In genomic region chr1:32023351-32023750, GRCh38 we compare ENCODE assay signal across 22 cellular contexts. TPM values are rescaled to one million over a fixed set of nuclear protein-coding genes. Genes with fewer than 3 reads are reported as not detected.
DNase-seq lines count a peak whose midpoint lies in the region; ATAC-seq, FAIRE-seq and TF ChIP-seq lines count a peak whose summit lies in the region.
"Had no signal": no experiment of that assay in that cellular context is flagged by ENCODE, and none has a peak within 500 bp of the region (broad histone marks: within the 10 kb centered on the region; RNA-seq: fewer than 3 reads in every experiment).

No MANE protein-coding gene starts in this region.

- H3K9me3 ChIP-seq in HepG2 (ENCODE audit: low read length) (no peaks in the 10 kb centered on the region), right lobe of liver (no peaks in the 10 kb centered on the region), SU-DHL-6 (ENCODE audit: insufficient read depth, low read length) (no peaks in the 10 kb centered on the region), thoracic aorta (no peaks in the 10 kb centered on the region)
- H3K9me3 ChIP-seq: body of pancreas, thyroid gland had no signal

- H4K20me1 ChIP-seq in HepG2 (ENCODE audit: insufficient read depth, low read length) (peaks cover 51% of the 10 kb centered on the region), SU-DHL-6 (ENCODE audit: low read depth, low read length) (peaks cover 28% of the 10 kb centered on the region)

- peaks cover 25% of the 10 kb centered on the region for H3K4me1 Mint-ChIP-seq in activated CD4-positive, alpha-beta T cell treated with anti-CD3 and anti-CD28 coated beads, Interleukin-2, amount 10 ng/mL, durations not matched to agents 24 days and 14 days
- peaks cover 57 to 73% (median 67%) of the 10 kb centered on the region in 3 donors for H3K4me1 Mint-ChIP-seq in T-cell

- ATAC-seq in HepG2 (no peak), right lobe of liver (no peak), thoracic aorta (ENCODE audit: insufficient number of reproducible peaks, low FRiP score, low read depth) (no peak), T-cell (replicated peaks in 1 of 4) (no peak)
- ATAC-seq: activated CD8-positive, alpha-beta T cell treated with anti-CD3 and anti-CD28 coated beads, Interleukin-2, amount 10 ng/mL, durations not matched to agents 7 days and 5 days; body of pancreas; foreskin keratinocyte; stimulated activated naive B cell treated with anti-CD40 and anti-IgM and Interleukin-4, amounts not matched to agents 10 μg/mL and 1 μg/mL and 100 μg/mL, for 72 hours had no signal

- H3K27me3 Mint-ChIP-seq in activated CD4-positive, alpha-beta T cell treated with anti-CD3 and anti-CD28 coated beads, Interleukin-2, amount 10 ng/mL, durations not matched to agents 24 days and 14 days = no peaks in the 10 kb centered on the region
- no peaks in the 10 kb centered on the region for H3K27me3 Mint-ChIP-seq in T-cell
- H3K27me3 Mint-ChIP-seq: activated naive CD8-positive, alpha-beta T cell treated with anti-CD3 and anti-CD28 coated beads, Interleukin-2, amount 10 ng/mL, durations not matched to agents 7 days and 5 days; stimulated activated naive B cell treated with anti-CD40 and anti-IgM and Interleukin-4, amounts not matched to agents 10 μg/mL and 1 μg/mL and 100 μg/mL, for 72 hours had no signal

- H3K4me3 ChIP-seq in HepG2 (replicated peaks in 1 of 3; ENCODE audit: insufficient read depth in 1 of 3, low read depth in 2 of 3, low read length in 3 of 3) (no peak overlapping the region), right lobe of liver (no peak overlapping the region), SU-DHL-6 (ENCODE audit: insufficient read depth, low read length, poor library complexity, severe bottlenecking) (no peak overlapping the region), fibroblast of mammary gland (ENCODE audit: control insufficient read depth, low read depth, low read length) (no peak overlapping the region), thoracic aorta (no peak overlapping the region)
- H3K4me3 ChIP-seq: body of pancreas, thyroid gland had no signal

- in situ Hi-C loops in HepG2 (cut with HindIII; ENCODE audit: extremely low pct_ligation_motif_present, low pct_unique_long_range_greater_than_20kb) = no loop called here

- H3F3A ChIP-seq in SU-DHL-6 (ENCODE audit: insufficient read depth) = peaks cover 22% of the 10 kb centered on the region; the same call in 1 of the 2 replicates

- H2AFZ ChIP-seq in HepG2 (ENCODE audit: low read length) (no peak overlapping the region), SU-DHL-6 (ENCODE audit: low read depth, low read length, severe bottlenecking) (no peak overlapping the region)

- no peak for FAIRE-seq in HepG2 (lab: Jason Lieb, UNC)
- FAIRE-seq: islet of Langerhans had no signal

- TSS peak; percentile 39 for BruUV-seq in HepG2 (replicated peaks; lab: Mats Ljungman, UMichigan)

- H3K4me2 ChIP-seq in HepG2 (ENCODE audit: low read depth, low read length) = no peak overlapping the region
- no peak overlapping the region for H3K4me2 ChIP-seq in SU-DHL-6 (ENCODE audit: low read depth, low read length, poor library complexity, severe bottlenecking)

- H3K4me3 Mint-ChIP-seq in activated CD4-positive, alpha-beta T cell treated with anti-CD3 and anti-CD28 coated beads, Interleukin-2, amount 10 ng/mL, durations not matched to agents 24 days and 14 days = no peak overlapping the region
- no peak overlapping the region for H3K4me3 Mint-ChIP-seq in T-cell
- H3K4me3 Mint-ChIP-seq: activated CD8-positive, alpha-beta T cell treated with anti-CD3 and anti-CD28 coated beads, Interleukin-2, amount 10 ng/mL, durations not matched to agents 7 days and 5 days; activated naive CD8-positive, alpha-beta T cell treated with anti-CD3 and anti-CD28 coated beads, Interleukin-2, amount 10 ng/mL, durations not matched to agents 7 days and 5 days; stimulated activated naive B cell treated with anti-CD40 and anti-IgM and Interleukin-4, amounts not matched to agents 10 μg/mL and 1 μg/mL and 100 μg/mL, for 72 hours had no signal

- TF ChIP-seq CTCF in HepG2 (CRISPR knock-in tag; IDR thresholded peaks at IDR 0.05) = no peak
- TF ChIP-seq CTCF in right lobe of liver (IDR thresholded peaks at IDR 0.05) = no peak
- no peak for TF ChIP-seq CTCF in SU-DHL-6 (IDR thresholded peaks at IDR 0.05; ENCODE audit: insufficient read depth, low read length, poor library complexity, severe bottlenecking)
- no peak for TF ChIP-seq CTCF in fibroblast of mammary gland (conservative IDR thresholded peaks at IDR 0.05; ENCODE audit: control insufficient read depth, insufficient read depth, low read depth, low read length)
- TF ChIP-seq CTCF in thoracic aorta (IDR thresholded peaks at IDR 0.05) = no peak

- TF ChIP-seq POLR2A in HepG2 (IDR thresholded peaks at IDR 0.05; ENCODE audit: insufficient read depth in 1 of 2, low read depth in 2 of 2, low read length in 2 of 2) (no peak), right lobe of liver (IDR thresholded peaks at IDR 0.05) (no peak)

- CTCF ChIA-PET in HepG2 (lab: Yijun Ruan, JAX; ENCODE audit: low intra/inter-chr PET ratio, low total read pairs) (no interaction called here), T-cell (lab: Charles Lee) (interaction anchor here in 1 of 2 donors (0.6 to 1.1 kb wide), 3 partner anchors 19 to 88 kb away, joined by 3 to 4 read pairs (median 3); no protein-coding TSS in a partner anchor)

- H3K9me3 Mint-ChIP-seq in activated CD4-positive, alpha-beta T cell treated with anti-CD3 and anti-CD28 coated beads, Interleukin-2, amount 10 ng/mL, durations not matched to agents 24 days and 14 days = no peaks in the 10 kb centered on the region
- H3K9me3 Mint-ChIP-seq in T-cell = no peaks in the 10 kb centered on the region
- H3K9me3 Mint-ChIP-seq: activated naive CD8-positive, alpha-beta T cell treated with anti-CD3 and anti-CD28 coated beads, Interleukin-2, amount 10 ng/mL, durations not matched to agents 7 days and 5 days; stimulated activated naive B cell treated with anti-CD40 and anti-IgM and Interleukin-4, amounts not matched to agents 10 μg/mL and 1 μg/mL and 100 μg/mL, for 72 hours had no signal

- H3K27me3 ChIP-seq in HepG2 (ENCODE audit: control insufficient read depth in 1 of 2, insufficient read depth in 2 of 2, low read length in 2 of 2) (no peaks in the 10 kb centered on the region), right lobe of liver (no peaks in the 10 kb centered on the region), SU-DHL-6 (ENCODE audit: low read length) (no peaks in the 10 kb centered on the region), thoracic aorta (replicated peaks; ENCODE audit: insufficient read depth) (no peaks in the 10 kb centered on the region)
- H3K27me3 ChIP-seq: body of pancreas, foreskin keratinocyte, thyroid gland had no signal

- no peak for TF ChIP-seq EP300 in HepG2 (IDR thresholded peaks at IDR 0.05; ENCODE audit: low read depth in 2 of 2, low read length in 2 of 2)
- TF ChIP-seq EP300 in HepG2 (CRISPR knock-in tag; IDR thresholded peaks at IDR 0.05; ENCODE audit: borderline replicate concordance) = no peak

- H3K27ac ChIP-seq in HepG2 (ENCODE audit: extremely low read length, insufficient read depth, low read length) (no peak overlapping the region), right lobe of liver (no peak overlapping the region), SU-DHL-6 (ENCODE audit: low read depth, low read length) (0 out of 2 replicates have a peak overlapping the region, but pooled peaks have one; percentile 37), thoracic aorta (peak overlapping the region; percentile 49 to 51)
- H3K27ac ChIP-seq: foreskin keratinocyte had no signal

- DNase-seq in HepG2 (ENCODE audit: low spot score) (no peak), right lobe of liver (no peak), fibroblast of mammary gland (ENCODE audit: low read depth) (peak; percentile 12), thoracic aorta (ENCODE audit: low spot score) (no peak), NCI-H2029 treated with DMSO at 0.1 percent for 48 hours (lab: John Stamatoyannopoulos, UW) (no peak), T-cell (no peak)
- DNase-seq in activated CD4-positive, alpha-beta T cell treated with anti-CD3 and anti-CD28 coated beads, Interleukin-2, amount 10 ng/mL, durations not matched to agents 24 days and 14 days = no peak
- DNase-seq: activated CD8-positive, alpha-beta T cell treated with anti-CD3 and anti-CD28 coated beads, Interleukin-2, amount 10 ng/mL, durations not matched to agents 7 days and 5 days; activated naive CD8-positive, alpha-beta T cell treated with anti-CD3 and anti-CD28 coated beads, Interleukin-2, amount 10 ng/mL, durations not matched to agents 7 days and 5 days; body of pancreas; cortex of kidney; foreskin keratinocyte; GF-D8; hippocampal formation; NCI-H1092; NCI-H2081; NCI-H524; stimulated activated CD4-positive, alpha-beta T cell treated with anti-CD3 and anti-CD28 coated beads, Interleukin-1b, Interleukin-23, amount 100 ng/mL, for 48 hours; stimulated activated naive B cell treated with anti-CD40 and anti-IgM and Interleukin-4, amounts not matched to agents 10 μg/mL and 1 μg/mL and 100 μg/mL, for 72 hours; thyroid gland had no signal

- peaks cover 3 to 31% of the 10 kb centered on the region in 2 experiments; a peak in 4 of 5 replicates for H3K36me3 ChIP-seq in HepG2 (replicated peaks in 1 of 2; ENCODE audit: control insufficient read depth in 1 of 2, insufficient read depth in 2 of 2, low read length in 2 of 2)
- H3K36me3 ChIP-seq in right lobe of liver = peaks cover 0 to 3% (median 1%) of the 10 kb centered on the region in 4 donors
- H3K36me3 ChIP-seq in SU-DHL-6 (ENCODE audit: low read length) = peaks cover 12% of the 10 kb centered on the region; the same call in 1 of the 2 replicates
- no peaks in the 10 kb centered on the region for H3K36me3 ChIP-seq in thoracic aorta
- H3K36me3 ChIP-seq: thyroid gland had no signal

- no peak overlapping the region for H3K27ac Mint-ChIP-seq in activated CD4-positive, alpha-beta T cell treated with anti-CD3 and anti-CD28 coated beads, Interleukin-2, amount 10 ng/mL, durations not matched to agents 24 days and 14 days
- no peak overlapping the region for H3K27ac Mint-ChIP-seq in T-cell
- H3K27ac Mint-ChIP-seq: activated CD8-positive, alpha-beta T cell treated with anti-CD3 and anti-CD28 coated beads, Interleukin-2, amount 10 ng/mL, durations not matched to agents 7 days and 5 days; activated naive CD8-positive, alpha-beta T cell treated with anti-CD3 and anti-CD28 coated beads, Interleukin-2, amount 10 ng/mL, durations not matched to agents 7 days and 5 days; stimulated activated naive B cell treated with anti-CD40 and anti-IgM and Interleukin-4, amounts not matched to agents 10 μg/mL and 1 μg/mL and 100 μg/mL, for 72 hours had no signal

- POLR2A ChIA-PET in HepG2 (lab: Yijun Ruan, JAX) = interaction anchor here (1.9 kb wide), 1 partner anchor 10 kb away, joined by 10 read pairs; the partner anchor contains the start of gene KHDRBS1
- POLR2A ChIA-PET in T-cell (lab: Charles Lee) = interaction anchor here in 1 of 2 donors (1.1 kb wide), 1 partner anchor 30 kb away, joined by 3 read pairs; no protein-coding TSS in a partner anchor

- H3K9ac ChIP-seq in HepG2 (ENCODE audit: insufficient read depth, low read depth, low read length) (no peak overlapping the region), SU-DHL-6 (ENCODE audit: low read length) (no peak overlapping the region)

- WGBS in HepG2 (ENCODE audit: low lambda C conversion rate) = 94% methylated on average over 3 of the region's 3 CpGs
- 43% methylated on average over 3 of the region's 3 CpGs for WGBS in right lobe of liver (ENCODE audit: insufficient coverage, low coverage, low lambda C conversion rate, missing lambda C conversion rate)

- no peaks in the 10 kb centered on the region for H3K9me2 ChIP-seq in SU-DHL-6 (replicated peaks; ENCODE audit: insufficient read depth, low read length)

- H3K4me1 ChIP-seq in HepG2 (ENCODE audit: insufficient read depth, low read length) (peaks cover 22% of the 10 kb centered on the region), right lobe of liver (peaks cover 0 to 41% (median 11%) of the 10 kb centered on the region in 4 donors), thoracic aorta (ENCODE audit: control insufficient read depth in 1 of 2, low read depth in 2 of 2) (peaks cover 47 to 69% of the 10 kb centered on the region in 2 donors)

- no peak for TF ChIP-seq RAD21 in HepG2 (CRISPR knock-in tag; IDR thresholded peaks at IDR 0.05)

- intact Hi-C loops in HepG2 (cut with micrococcal nuclease; ENCODE audit: unreplicated experiment) (no loop called here), right lobe of liver (cut with DNase I) (no loop called here)
- intact Hi-C loops in activated CD4-positive, alpha-beta T cell treated with anti-CD3 and anti-CD28 coated beads, Interleukin-2, amount 10 ng/mL, durations not matched to agents 24 days and 14 days (cut with micrococcal nuclease) = no loop called here

- peaks cover 92% of the 10 kb centered on the region for H3K79me2 ChIP-seq in HepG2 (ENCODE audit: insufficient read depth, low read length)
- peaks cover 100% of the 10 kb centered on the region for H3K79me2 ChIP-seq in SU-DHL-6 (ENCODE audit: insufficient read depth, low read length)

- peaks cover 33% of the 10 kb centered on the region for H3K36me3 Mint-ChIP-seq in activated CD4-positive, alpha-beta T cell treated with anti-CD3 and anti-CD28 coated beads, Interleukin-2, amount 10 ng/mL, durations not matched to agents 24 days and 14 days (ENCODE audit: low read depth)
- peaks cover 12% of the 10 kb centered on the region for H3K36me3 Mint-ChIP-seq in T-cell

RNA-seq across cellular contexts. Expression of gene KHDRBS1, which starts 9.7 kb away (rescaled TPM):
- 39.0 and 86.8 TPM in 2 replicates for total RNA-seq in HepG2 (2016; rRNA removed; fragmentation: Illumina TruSeq; extraction: Trizol)
- 13.0 and 13.9 TPM in 2 replicates for total RNA-seq in HepG2 (2016; cell fraction: cytosol; rRNA removed; fragmentation: Illumina TruSeq; extraction: Trizol; ENCODE audit: low read depth)
- total RNA-seq in HepG2 (2016; cell fraction: insoluble cytoplasmic fraction; rRNA removed; fragmentation: Illumina TruSeq; extraction: Trizol) = 37.3 and 82.6 TPM in 2 replicates
- 32.0 and 34.5 TPM in 2 replicates for total RNA-seq in HepG2 (2016; cell fraction: membrane; rRNA removed; fragmentation: Illumina TruSeq; extraction: Trizol)
- 47.6 and 52.9 TPM in 2 replicates for total RNA-seq in HepG2 (2016; cell fraction: nucleus; rRNA removed; fragmentation: Illumina TruSeq; extraction: Trizol)
- 19.8 and 25.1 TPM in 2 replicates for polyA plus RNA-seq in HepG2 (2011; rRNA removed)
- polyA plus RNA-seq in HepG2 (2011; cell fraction: cytosol; rRNA removed) = 20.8 and 25.6 TPM in 2 replicates
- polyA plus RNA-seq in HepG2 (2011; cell fraction: nucleus; rRNA removed) = 17.2 and 19.1 TPM in 2 replicates
- polyA plus RNA-seq in HepG2 (2012) = 70.1 and 107 TPM in 2 replicates
- polyA plus RNA-seq in HepG2 (2016; cell fraction: cytosol; fragmentation: Illumina TruSeq; extraction: Trizol; ENCODE audit: low read depth) = 11.9 and 12.3 TPM in 2 replicates
- polyA plus RNA-seq in HepG2 (2016; cell fraction: insoluble cytoplasmic fraction; fragmentation: Illumina TruSeq; extraction: Trizol; ENCODE audit: low read depth) = 131 and 149 TPM in 2 replicates
- polyA plus RNA-seq in HepG2 (2016; cell fraction: membrane; fragmentation: Illumina TruSeq; extraction: Trizol; ENCODE audit: low read depth) = 31.5 and 34.1 TPM in 2 replicates
- 78.0 and 82.8 TPM in 2 replicates for polyA plus RNA-seq in HepG2 (2016; cell fraction: nucleus; fragmentation: Illumina TruSeq; extraction: Trizol; ENCODE audit: insufficient read depth, low read depth)
- 28.2 and 34.0 TPM in 2 replicates for polyA minus RNA-seq in HepG2 (2011; rRNA and poly(A)+ RNA removed; ENCODE audit: low replicate concordance)
- polyA minus RNA-seq in HepG2 (2011; cell fraction: cytosol; rRNA and poly(A)+ RNA removed) = 35.6 and 38.3 TPM in 2 replicates
- 22.7 and 24.1 TPM in 2 replicates for polyA minus RNA-seq in HepG2 (2011; cell fraction: nucleus; rRNA and poly(A)+ RNA removed)
- total RNA-seq in right lobe of liver = 10 to 100 TPM; 22.8 to 38.2 (median 34.0) TPM
- 10 to 100 TPM; 45.5 to 82.6 TPM for total RNA-seq in thoracic aorta
- 174 and 175 TPM in 2 replicates for total RNA-seq in activated CD4-positive, alpha-beta T cell treated with anti-CD3 and anti-CD28 coated beads, Interleukin-2, amount 10 ng/mL, durations not matched to agents 24 days and 14 days
- 100 to 1,000 TPM in 3 of 5 donors, 10 to 100 TPM in 2; 98.9 to 115 (median 111) TPM for total RNA-seq in T-cell

RNA-seq across cellular contexts. Expression of gene TMEM39B, which starts 49.4 kb away (rescaled TPM):
- 3.1 and 4.9 TPM in 2 replicates for total RNA-seq in HepG2 (2016; rRNA removed; fragmentation: Illumina TruSeq; extraction: Trizol)
- total RNA-seq in HepG2 (2016; cell fraction: cytosol; rRNA removed; fragmentation: Illumina TruSeq; extraction: Trizol; ENCODE audit: low read depth) = 2.9 and 3.2 TPM in 2 replicates
- total RNA-seq in HepG2 (2016; cell fraction: insoluble cytoplasmic fraction; rRNA removed; fragmentation: Illumina TruSeq; extraction: Trizol) = 3.4 and 4.4 TPM in 2 replicates
- 4.0 and 4.6 TPM in 2 replicates for total RNA-seq in HepG2 (2016; cell fraction: membrane; rRNA removed; fragmentation: Illumina TruSeq; extraction: Trizol)
- total RNA-seq in HepG2 (2016; cell fraction: nucleus; rRNA removed; fragmentation: Illumina TruSeq; extraction: Trizol) = 4.6 and 5.6 TPM in 2 replicates
- 10.4 and 12.9 TPM in 2 replicates for polyA plus RNA-seq in HepG2 (2011; rRNA removed)
- polyA plus RNA-seq in HepG2 (2011; cell fraction: cytosol; rRNA removed) = 8.0 and 13.2 TPM in 2 replicates
- 15.7 and 16.8 TPM in 2 replicates for polyA plus RNA-seq in HepG2 (2011; cell fraction: nucleus; rRNA removed)
- polyA plus RNA-seq in HepG2 (2012) = 9.8 and 10.0 TPM in 2 replicates
- polyA plus RNA-seq in HepG2 (2016; cell fraction: cytosol; fragmentation: Illumina TruSeq; extraction: Trizol; ENCODE audit: low read depth) = 4.1 and 4.5 TPM in 2 replicates
- 5.8 and 5.9 TPM in 2 replicates for polyA plus RNA-seq in HepG2 (2016; cell fraction: insoluble cytoplasmic fraction; fragmentation: Illumina TruSeq; extraction: Trizol; ENCODE audit: low read depth)
- 4.4 and 4.9 TPM in 2 replicates for polyA plus RNA-seq in HepG2 (2016; cell fraction: membrane; fragmentation: Illumina TruSeq; extraction: Trizol; ENCODE audit: low read depth)
- polyA plus RNA-seq in HepG2 (2016; cell fraction: nucleus; fragmentation: Illumina TruSeq; extraction: Trizol; ENCODE audit: insufficient read depth, low read depth) = 13.8 and 13.9 TPM in 2 replicates
- 26.1 and 27.9 TPM in 2 replicates for polyA minus RNA-seq in HepG2 (2011; rRNA and poly(A)+ RNA removed; ENCODE audit: low replicate concordance)
- polyA minus RNA-seq in HepG2 (2011; cell fraction: cytosol; rRNA and poly(A)+ RNA removed) = 8.2 and 9.8 TPM in 2 replicates
- 5.3 and 6.3 TPM in 2 replicates for polyA minus RNA-seq in HepG2 (2011; cell fraction: nucleus; rRNA and poly(A)+ RNA removed)
- total RNA-seq in right lobe of liver = 10 to 100 TPM in 1 of 6 experiments, 1 to 10 TPM in 5; 4.0 to 10.3 (median 6.3) TPM
- total RNA-seq in thoracic aorta = 1 to 10 TPM; 5.1 to 5.8 TPM
- total RNA-seq in activated CD4-positive, alpha-beta T cell treated with anti-CD3 and anti-CD28 coated beads, Interleukin-2, amount 10 ng/mL, durations not matched to agents 24 days and 14 days = 34.5 and 38.0 TPM in 2 replicates
- 10 to 100 TPM; 14.5 to 28.1 (median 24.5) TPM for total RNA-seq in T-cell

Comparison
In these comparisons a context has a peak if more than half of its experiments do, and no peak if none do; other contexts are left out.
1. H3K27ac ChIP-seq: peak in SU-DHL-6 (single experiment) and thoracic aorta (2 of 2); none in HepG2 (single experiment) and right lobe of liver (0 of 3).